9 cellular contexts compared by ENCODE assay signal in genomic region chr1:162357681-162358266, GRCh38. TPM values are rescaled to one million over a fixed set of nuclear protein-coding genes. Genes with fewer than 3 reads are reported as not detected.
A peak's percentile ranks its signal among the peaks of the same experiment; 100 is the strongest.
DNase-seq lines count a peak whose midpoint lies in the region; ATAC-seq and TF ChIP-seq lines count a peak whose summit lies in the region.
"Had no signal": no experiment of that assay in that cellular context is flagged by ENCODE, and none has a peak within 500 bp of the region (broad histone marks: within the 10 kb centered on the region; RNA-seq: fewer than 3 reads in every experiment).

No MANE protein-coding gene starts in this region.

- no peaks in the 10 kb centered on the region for H3K9me3 ChIP-seq in lower lobe of right lung

- H3K27me3 ChIP-seq in lower lobe of right lung (ENCODE audit: low read depth), result no peaks in the 10 kb centered on the region

- DNase-seq in GM12864 (ENCODE audit: low read depth) (no peak), MV-4-11 (lab: John Stamatoyannopoulos, UW) (peak; percentile 44), amniotic epithelial cell (ENCODE audit: low read depth) (peak; percentile 63), lower lobe of right lung (no peak), sciatic nerve (ENCODE audit: low spot score) (no peak)
- no peak for DNase-seq in NK-92 treated with Interleukin-12 subunit alpha and Interleukin-12 subunit beta, amount 100 ng/mL, for 24 hours (lab: John Stamatoyannopoulos, UW)

- TF ChIP-seq CTCF in GM12864 (IDR thresholded peaks at IDR 0.05; ENCODE audit: low read depth, low read length, missing control alignments) (peak; percentile 55), lower lobe of right lung (IDR thresholded peaks at IDR 0.05) (peak; percentile 55)

- H3K4me1 ChIP-seq in lower lobe of right lung, result peaks cover 9% of the 10 kb centered on the region

- H3K36me3 ChIP-seq in lower lobe of right lung, result no peaks in the 10 kb centered on the region

- intact Hi-C loops in lower lobe of right lung (cut with DNase I) (no loop called here), sciatic nerve (cut with DNase I) (no loop called here)

- H3K27ac ChIP-seq in lower lobe of right lung, result no peak overlapping the region

- peak; percentile 47 to 63 for ATAC-seq in lower lobe of right lung
- ATAC-seq in activated CD4-positive, CD25-positive, alpha-beta regulatory T cell treated with anti-CD3 and anti-CD28 coated beads, Interleukin-2, amount 50 U/mL, for 24 hours, result no peak
- no peak for ATAC-seq in sciatic nerve
- ATAC-seq in GM21737 (IDR thresholded peaks at IDR 0.05; ENCODE audit: unreplicated experiment), result no peak

- H3K4me3 ChIP-seq in GM12864 (ENCODE audit: low read depth, low read length) (no peak overlapping the region), lower lobe of right lung (no peak overlapping the region)

RNA-seq across cellular contexts. Expression of gene SPATA46, which starts 18.9 kb away (rescaled TPM):
- not detected for total RNA-seq in lower lobe of right lung
- not detected for total RNA-seq in sciatic nerve
- total RNA-seq: skeletal muscle tissue had no signal

RNA-seq across cellular contexts. Expression of gene C1orf226, which starts 23.8 kb away (rescaled TPM):
- total RNA-seq in lower lobe of right lung (6.3 TPM), sciatic nerve (13.0 TPM)

RNA-seq across cellular contexts. Expression of gene SH2D1B, which starts 54.2 kb away (rescaled TPM):
- total RNA-seq in lower lobe of right lung (1.9 TPM), sciatic nerve (0.53 TPM)

Comparison
In these comparisons a context has a peak if more than half of its experiments do, and no peak if none do; other contexts are left out.
1. DNase-seq: peak in MV-4-11 (single experiment) and amniotic epithelial cell (single experiment); none in GM12864 (single experiment), lower lobe of right lung (single experiment), NK-92 treated with Interleukin-12 subunit alpha and Interleukin-12 subunit beta, amount 100 ng/mL, for 24 hours (single experiment) and sciatic nerve (single experiment).
2. ATAC-seq: peak in lower lobe of right lung (2 of 2); none in activated CD4-positive, CD25-positive, alpha-beta regulatory T cell treated with anti-CD3 and anti-CD28 coated beads, Interleukin-2, amount 50 U/mL, for 24 hours (0 of 2), sciatic nerve (single experiment) and GM21737 (single experiment).